ENCODE assay signal across 24 cellular contexts in the genomic region with DNA sequence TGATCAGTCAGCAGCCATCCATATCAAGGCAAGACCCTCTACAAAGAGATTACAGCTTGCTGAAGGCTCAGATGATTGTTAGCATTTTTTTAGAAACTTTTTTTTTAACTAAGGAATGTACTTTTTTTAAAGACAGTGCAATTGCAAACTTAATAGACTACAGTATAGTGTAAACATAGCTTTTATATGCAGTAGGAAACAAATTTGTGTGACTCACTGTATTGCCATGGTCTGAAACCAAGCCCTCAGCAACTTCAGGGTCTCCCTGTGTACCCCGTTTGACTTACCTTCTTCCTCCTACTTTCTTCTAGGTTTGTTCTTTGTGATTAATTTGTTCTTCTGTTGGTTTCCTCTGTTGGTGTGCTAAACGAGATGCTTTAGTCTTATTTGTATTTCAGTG.
DNase-seq lines count a peak whose midpoint lies in the region; ATAC-seq and TF ChIP-seq lines count a peak whose summit lies in the region.
"Had no signal": no experiment of that assay in that cellular context is flagged by ENCODE, and none has a peak within 500 bp of the region (broad histone marks: within the 10 kb centered on the region; RNA-seq: fewer than 3 reads in every experiment).

No MANE protein-coding gene starts in this region.

- H3K36me3 ChIP-seq in PC-3 (ENCODE audit: low read depth, low read length): no peaks in the 10 kb centered on the region
- no peaks in the 10 kb centered on the region for H3K36me3 ChIP-seq in mammary epithelial cell (ENCODE audit: insufficient read depth, low read length)

- TF ChIP-seq CTCF in PC-3 (conservative IDR thresholded peaks at IDR 0.05; ENCODE audit: low read depth, low read length) (no peak), astrocyte of the spinal cord (IDR thresholded peaks at IDR 0.05; ENCODE audit: low read depth, low read length) (no peak), fibroblast of villous mesenchyme (IDR thresholded peaks at IDR 0.05; ENCODE audit: insufficient read depth, low read depth, low read length) (no peak), mammary epithelial cell (conservative IDR thresholded peaks at IDR 0.05 in 1 of 2, IDR thresholded peaks at IDR 0.05 in 1 of 2; ENCODE audit: extremely low read depth in 1 of 2, insufficient read depth in 1 of 2, low read depth in 1 of 2, low read length in 2 of 2) (no peak)

- CTCF ChIA-PET in PC-3 (lab: Charles Lee) (no interaction called here), HEK293T (lab: Yijun Ruan, JAX) (no interaction called here), mammary epithelial cell (lab: Charles Lee; ENCODE audit: low non-redundant PET) (no interaction called here)

- H3K9ac ChIP-seq in PC-3 (ENCODE audit: low read length) (no peak overlapping the region), mammary epithelial cell (ENCODE audit: insufficient read depth, low read length) (no peak overlapping the region)
- H3K9ac ChIP-seq: GM23248, SK-N-SH had no signal

- no peaks in the 10 kb centered on the region for H3K9me2 ChIP-seq in PC-3 (replicated peaks; ENCODE audit: low read length)
- H3K9me2 ChIP-seq: SK-N-SH had no signal

- H3K9me3 ChIP-seq in PC-3 (ENCODE audit: low read length) (no peaks in the 10 kb centered on the region), mammary epithelial cell (replicated peaks; ENCODE audit: insufficient read depth, low read length) (no peaks in the 10 kb centered on the region)
- H3K9me3 ChIP-seq: Peyer's patch, SK-N-SH had no signal

- peak; percentile 50; the same call in 1 of the 2 replicates for ATAC-seq in PC-3

- H3K27me3 ChIP-seq in PC-3 (ENCODE audit: low read length) (no peaks in the 10 kb centered on the region), mammary epithelial cell (ENCODE audit: insufficient read depth, low read length) (no peaks in the 10 kb centered on the region)
- H3K27me3 ChIP-seq: Peyer's patch had no signal

- no peaks in the 10 kb centered on the region for H4K20me1 ChIP-seq in PC-3 (ENCODE audit: low read length)
- H4K20me1 ChIP-seq in mammary epithelial cell (ENCODE audit: insufficient read depth, low read length): no peaks in the 10 kb centered on the region

- H3K4me2 ChIP-seq in PC-3 (ENCODE audit: low read length) (no peak overlapping the region), mammary epithelial cell (ENCODE audit: insufficient read depth, low read depth, low read length) (no peak overlapping the region)
- H3K4me2 ChIP-seq: SK-N-SH had no signal

- H2AFZ ChIP-seq in PC-3 (ENCODE audit: low read length): no peak overlapping the region
- H2AFZ ChIP-seq in mammary epithelial cell (ENCODE audit: low read depth, low read length): no peak overlapping the region
- H2AFZ ChIP-seq: GM23248 had no signal

- H3F3A ChIP-seq in PC-3 (ENCODE audit: low read length, unreplicated experiment): no peaks in the 10 kb centered on the region

- BruUV-seq in PC-3 (replicated peaks; lab: Mats Ljungman, UMichigan) (no TSS peak), mammary epithelial cell (replicated peaks; lab: Mats Ljungman, UMichigan) (no TSS peak)

- intact Hi-C loops in PC-3 (cut with micrococcal nuclease): no loop called here
- intact Hi-C loops in mammary epithelial cell (cut with micrococcal nuclease): no loop called here

- 86% methylated on average over 2 of the region's 2 CpGs for WGBS in mammary epithelial cell (ENCODE audit: low coverage, missing lambda C conversion rate)

- POLR2A ChIA-PET in PC-3 (lab: Charles Lee; ENCODE audit: unreplicated experiment): no interaction called here
- POLR2A ChIA-PET in HEK293T (lab: Yijun Ruan, JAX): no interaction called here

- no peak overlapping the region for H3K27ac ChIP-seq in PC-3 (ENCODE audit: low read length)
- H3K27ac ChIP-seq in mammary epithelial cell (ENCODE audit: insufficient read depth, low read depth, low read length): no peak overlapping the region
- H3K27ac ChIP-seq: GM23248, Peyer's patch had no signal

- in situ Hi-C loops in astrocyte of the spinal cord (cut with HindIII; ENCODE audit: low sequenced_read_pairs): no loop called here
- in situ Hi-C loops in mammary epithelial cell (cut with MboI; ENCODE audit: low sequenced_read_pairs in 2 of 2): loop anchor here in 1 of 2 donors (10.0 kb wide), 1 partner anchor 153 kb away; no protein-coding TSS in a partner anchor

- dilution Hi-C loops in mammary epithelial cell (cut with HindIII; ENCODE audit: low sequenced_read_pairs): no loop called here

- H3K4me3 ChIP-seq in PC-3 (ENCODE audit: low read length) (no peak overlapping the region), astrocyte of the spinal cord (ENCODE audit: low read depth, low read length) (no peak overlapping the region), fibroblast of villous mesenchyme (ENCODE audit: low read depth, low read length) (no peak overlapping the region), mammary epithelial cell (replicated peaks in 1 of 3; ENCODE audit: insufficient read depth in 1 of 3, low read depth in 2 of 3, low read length in 3 of 3) (no peak overlapping the region)
- H3K4me3 ChIP-seq: GM23248, Peyer's patch had no signal

- no peaks in the 10 kb centered on the region for H3K4me1 ChIP-seq in PC-3 (ENCODE audit: insufficient read depth, low read length)
- H3K4me1 ChIP-seq in mammary epithelial cell (ENCODE audit: insufficient read depth, low read length): no peaks in the 10 kb centered on the region
- H3K4me1 ChIP-seq: Peyer's patch had no signal

- DNase-seq in PC-3 (no peak), astrocyte of the spinal cord (ENCODE audit: low read depth, low spot score) (peak; percentile 39), fibroblast of villous mesenchyme (ENCODE audit: low read depth) (peak; percentile 40), HUDEP-2 (lab: John Stamatoyannopoulos, UW; ENCODE audit: unreplicated experiment in 76 of 76) (no peak), HEK293T (ENCODE audit: extremely low spot score) (no peak), mammary epithelial cell (no peak), DMS79 treated with DMSO at 0.1 percent for 48 hours (lab: John Stamatoyannopoulos, UW) (no peak)
- DNase-seq: CD8-positive, alpha-beta memory T cell; DMS 273 treated with DMSO at 0.1 percent for 48 hours; DMS79; GM23248; H9; Karpas-422; NCI-H1092; NCI-H1417 treated with DMSO at 0.1 percent for 48 hours; NCI-H1694 treated with DMSO at 0.1 percent for 48 hours; NCI-H2081; NCI-H2227 treated with DMSO at 0.1 percent for 48 hours; NCI-H510A; NCI-H69; Peyer's patch; SHP77 treated with DMSO at 0.1 percent for 48 hours; SK-N-SH; SW 1271 had no signal

- peaks cover 7% of the 10 kb centered on the region; the same call in 1 of the 2 replicates for H3K79me2 ChIP-seq in PC-3 (ENCODE audit: low read length)
- H3K79me2 ChIP-seq in mammary epithelial cell (ENCODE audit: insufficient read depth, low read length): peaks cover 85% of the 10 kb centered on the region

TF ChIP-seq in HEK293T, 16 proteins besides CTCF, POLR2A, EP300 and RAD21:
- TF ChIP-seq TARDBP (IDR thresholded peaks at IDR 0.05) (no peak), ELF4 (IDR thresholded peaks at IDR 0.05) (no peak), LEF1 (IDR thresholded peaks at IDR 0.05; ENCODE audit: borderline replicate concordance) (no peak), BHLHE40 (IDR thresholded peaks at IDR 0.05; ENCODE audit: borderline replicate concordance) (no peak), FOXA1 (IDR thresholded peaks at IDR 0.05) (no peak), FOXK2 (IDR thresholded peaks at IDR 0.05) (no peak), ZNF384 (IDR thresholded peaks at IDR 0.05) (no peak), FOXM1 (IDR thresholded peaks at IDR 0.05; ENCODE audit: borderline replicate concordance) (no peak)
- TF ChIP-seq, protein P1, sequence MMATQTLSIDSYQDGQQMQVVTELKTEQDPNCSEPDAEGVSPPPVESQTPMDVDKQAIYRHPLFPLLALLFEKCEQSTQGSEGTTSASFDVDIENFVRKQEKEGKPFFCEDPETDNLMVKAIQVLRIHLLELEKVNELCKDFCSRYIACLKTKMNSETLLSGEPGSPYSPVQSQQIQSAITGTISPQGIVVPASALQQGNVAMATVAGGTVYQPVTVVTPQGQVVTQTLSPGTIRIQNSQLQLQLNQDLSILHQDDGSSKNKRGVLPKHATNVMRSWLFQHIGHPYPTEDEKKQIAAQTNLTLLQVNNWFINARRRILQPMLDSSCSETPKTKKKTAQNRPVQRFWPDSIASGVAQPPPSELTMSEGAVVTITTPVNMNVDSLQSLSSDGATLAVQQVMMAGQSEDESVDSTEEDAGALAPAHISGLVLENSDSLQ (IDR thresholded peaks at IDR 0.05): no peak
TF ChIP-seq in HEK293T: peak in this region for 0.

Comparison
In these comparisons a context has a peak if more than half of its experiments do, and no peak if none do; other contexts are left out.
1. DNase-seq: peak in astrocyte of the spinal cord (single experiment) and fibroblast of villous mesenchyme (single experiment); none in PC-3 (single experiment), HUDEP-2 (0 of 76), HEK293T (single experiment), mammary epithelial cell (single experiment) and DMS79 treated with DMSO at 0.1 percent for 48 hours (single experiment).